Comparison of ENCODE assay signal across 31 cellular contexts in genomic region chr7:135733603-135734342, GRCh38. TPM values are rescaled to one million over a fixed set of nuclear protein-coding genes. Genes with fewer than 3 reads are reported as not detected.
"Had no signal": no experiment of that assay in that cellular context is flagged by ENCODE, and none has a peak within 500 bp of the region (broad histone marks: within the 10 kb centered on the region; RNA-seq: fewer than 3 reads in every experiment).

No MANE protein-coding gene starts in this region.

- H3K9me3 ChIP-seq: pancreas, prostate gland, spleen, tibial artery had no signal

- H3K4me1 ChIP-seq: foreskin keratinocyte, pancreas, prostate gland, spleen had no signal

- H3K4me1 Mint-ChIP-seq: naive B cell; neural crest cell; stimulated activated memory B cell treated with anti-CD40 and anti-IgM and Interleukin-4, amounts not matched to agents 10 μg/mL and 1 μg/mL and 100 μg/mL, for 72 hours had no signal

- DNase-seq: effector CD4-positive, alpha-beta T cell; endodermal cell; erythroblast; foreskin keratinocyte; head of caudate nucleus; kidney; left colon; left ventricle myocardium superior; mesendoderm; naive B cell; occipital lobe; pancreas; spleen; stimulated activated CD4-positive, alpha-beta T cell treated with anti-CD3 and anti-CD28 coated beads, Interleukin-15, amount 100 ng/mL, for 24 hours; stimulated activated CD4-positive, alpha-beta T cell treated with anti-CD3 and anti-CD28 coated beads, Interleukin-1b, Interleukin-23, amount 100 ng/mL, for 48 hours; stimulated activated CD4-positive, alpha-beta T cell treated with anti-CD3 and anti-CD28 coated beads, Interleukin-4, amount 100 ng/mL, for 24 hours; tibial artery had no signal

- H3K36me3 ChIP-seq: pancreas, prostate gland, spleen had no signal

- H3K27ac ChIP-seq: coronary artery, foreskin keratinocyte, hepatocyte, pancreas, prostate gland, spleen, tibial artery had no signal

- ATAC-seq: foreskin keratinocyte; left colon; left ventricle myocardium superior; pancreas; sciatic nerve; stimulated activated memory B cell treated with anti-CD40 and anti-IgM and Interleukin-4, amounts not matched to agents 10 μg/mL and 1 μg/mL and 100 μg/mL, for 72 hours had no signal

- H2AFZ ChIP-seq: hepatocyte had no signal

- H3K36me3 Mint-ChIP-seq: naive B cell; stimulated activated memory B cell treated with anti-CD40 and anti-IgM and Interleukin-4, amounts not matched to agents 10 μg/mL and 1 μg/mL and 100 μg/mL, for 72 hours had no signal

- H3K27me3 ChIP-seq: foreskin keratinocyte, hepatocyte, pancreas, spleen, tibial artery had no signal

- H3K27ac Mint-ChIP-seq: endodermal cell; naive B cell; stimulated activated memory B cell treated with anti-CD40 and anti-IgM and Interleukin-4, amounts not matched to agents 10 μg/mL and 1 μg/mL and 100 μg/mL, for 72 hours; stimulated activated naive CD8-positive, alpha-beta T cell treated with anti-CD3 and anti-CD28 coated beads, Interleukin-15, Interleukin-2, amounts not matched to agents 100 ng/mL and 50 ng/mL, for 24 hours had no signal

- H3K4me3 ChIP-seq: coronary artery, hepatocyte, lung, pancreas, prostate gland, spleen, tibial artery had no signal

- H3K4me3 Mint-ChIP-seq: endodermal cell; naive B cell; neural crest cell; stimulated activated memory B cell treated with anti-CD40 and anti-IgM and Interleukin-4, amounts not matched to agents 10 μg/mL and 1 μg/mL and 100 μg/mL, for 72 hours; stimulated activated naive CD8-positive, alpha-beta T cell treated with anti-CD3 and anti-CD28 coated beads, Interleukin-15, Interleukin-2, amounts not matched to agents 100 ng/mL and 50 ng/mL, for 24 hours had no signal

- H3K4me2 ChIP-seq: hepatocyte had no signal

- H3K9me3 Mint-ChIP-seq: endodermal cell; naive B cell; neural crest cell; stimulated activated memory B cell treated with anti-CD40 and anti-IgM and Interleukin-4, amounts not matched to agents 10 μg/mL and 1 μg/mL and 100 μg/mL, for 72 hours; stimulated activated naive CD8-positive, alpha-beta T cell treated with anti-CD3 and anti-CD28 coated beads, Interleukin-15, Interleukin-2, amounts not matched to agents 100 ng/mL and 50 ng/mL, for 24 hours had no signal

RNA-seq across cellular contexts. Expression of gene SLC13A4, which starts 5.8 kb away (rescaled TPM):
- total RNA-seq: chondrocyte, dermis microvascular lymphatic vessel endothelial cell, endothelial cell of umbilical vein, kidney, left colon, pancreas, renal cortical epithelial cell, skeletal muscle tissue had no signal
- polyA plus RNA-seq: endothelial cell of umbilical vein, foreskin keratinocyte had no signal

RNA-seq across cellular contexts. Expression of gene FAM180A, which starts 14.8 kb away (rescaled TPM):
- total RNA-seq: dermis microvascular lymphatic vessel endothelial cell, endodermal cell, endothelial cell of umbilical vein, hepatocyte, neural crest cell, occipital lobe, renal cortical epithelial cell, temporal lobe had no signal
- polyA plus RNA-seq: endothelial cell of umbilical vein, hepatocyte had no signal
